Comparison of ENCODE assay signal across 9 cellular contexts in the genomic region with DNA sequence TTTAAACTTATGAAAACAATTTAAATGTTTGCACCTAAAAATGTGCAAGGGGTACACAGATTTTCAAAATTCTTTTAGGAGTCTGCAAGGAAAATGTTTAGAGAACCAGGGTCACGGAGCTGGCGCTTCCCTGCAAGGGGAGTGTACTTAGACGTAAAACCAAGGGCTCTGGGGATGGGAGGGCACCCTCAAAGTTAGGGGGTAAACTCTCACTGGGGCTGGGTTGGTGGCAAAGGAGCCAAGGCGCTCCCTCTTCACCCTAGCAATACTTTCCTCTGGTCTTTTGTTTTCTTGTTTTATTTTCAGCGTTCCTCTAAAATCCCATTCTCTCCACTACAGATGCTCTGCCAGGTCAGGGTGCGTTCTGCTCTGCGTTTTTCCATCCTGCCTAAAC. TPM values are rescaled to one million over a fixed set of nuclear protein-coding genes. Genes with fewer than 3 reads are reported as not detected.
DNase-seq lines count a peak whose midpoint lies in the region; ATAC-seq and TF ChIP-seq lines count a peak whose summit lies in the region.
"Had no signal": no experiment of that assay in that cellular context is flagged by ENCODE, and none has a peak within 500 bp of the region (broad histone marks: within the 10 kb centered on the region; RNA-seq: fewer than 3 reads in every experiment).

No MANE protein-coding gene starts in this region.

- intact Hi-C loops in sciatic nerve (cut with DNase I): no loop called here

- H3K9me3 Mint-ChIP-seq in glutamatergic neuron (ENCODE audit: unreplicated experiment): peaks cover 6% of the 10 kb centered on the region

- TF ChIP-seq CTCF in GM12864 (IDR thresholded peaks at IDR 0.05; ENCODE audit: low read depth, low read length, missing control alignments) (no peak), WI38 (IDR thresholded peaks at IDR 0.05; ENCODE audit: low read depth, low read length) (no peak), glutamatergic neuron (IDR thresholded peaks at IDR 0.05; ENCODE audit: partially characterized antibody, unreplicated experiment) (no peak)

- ATAC-seq in sciatic nerve (peak; percentile 29), HG02571 (IDR thresholded peaks at IDR 0.05; ENCODE audit: unreplicated experiment) (no peak), GM18519 (IDR thresholded peaks at IDR 0.05; ENCODE audit: low FRiP score, unreplicated experiment) (no peak)

- peaks cover 12% of the 10 kb centered on the region for H3K27me3 Mint-ChIP-seq in glutamatergic neuron (ENCODE audit: unreplicated experiment)

- peak overlapping the region; percentile 97 for H3K4me3 Mint-ChIP-seq in glutamatergic neuron (ENCODE audit: unreplicated experiment)

- H3K27ac Mint-ChIP-seq in glutamatergic neuron (ENCODE audit: unreplicated experiment): peak overlapping the region; percentile 99

- peaks cover 6% of the 10 kb centered on the region for H3K36me3 Mint-ChIP-seq in glutamatergic neuron (ENCODE audit: unreplicated experiment)

- DNase-seq in GM12864 (ENCODE audit: low read depth) (no peak), glutamatergic neuron (no peak), sciatic nerve (ENCODE audit: low spot score) (no peak), NOMO-1 treated with DMSO at 0.1 percent for 48 hours (lab: John Stamatoyannopoulos, UW; ENCODE audit: unreplicated experiment) (no peak), NCI-H2171 treated with DMSO at 0.1 percent for 48 hours (lab: John Stamatoyannopoulos, UW) (no peak)

- H3K4me1 Mint-ChIP-seq in glutamatergic neuron (ENCODE audit: low read depth, unreplicated experiment): peaks cover 12% of the 10 kb centered on the region

- H3K4me3 ChIP-seq in GM12864 (ENCODE audit: low read depth, low read length) (peak overlapping the region; percentile 59), WI38 (ENCODE audit: low read depth, low read length) (peak overlapping the region; percentile 72)

RNA-seq across cellular contexts. Expression of gene TMEM247, which starts 20.0 kb away (rescaled TPM):
- total RNA-seq in glutamatergic neuron (ENCODE audit: unreplicated experiment) (not detected), sciatic nerve (not detected)
- total RNA-seq: lower leg skin had no signal

RNA-seq across cellular contexts. Expression of gene RHOQ, which starts 42.9 kb away (rescaled TPM):
- total RNA-seq in glutamatergic neuron (ENCODE audit: unreplicated experiment) (65.2 TPM), sciatic nerve (152 TPM)

RNA-seq across cellular contexts. Expression of gene ATP6V1E2, which starts 43.0 kb away (rescaled TPM):
- total RNA-seq in glutamatergic neuron (ENCODE audit: unreplicated experiment) (9.9 TPM), sciatic nerve (6.7 TPM)
